Comparison of ENCODE assay signal across 8 cellular contexts in genomic region chr4:75432683-75433082, GRCh38.
A peak's percentile ranks its signal among the peaks of the same experiment; 100 is the strongest.
DNase-seq lines count a peak whose midpoint lies in the region; ATAC-seq and TF ChIP-seq lines count a peak whose summit lies in the region.

No MANE protein-coding gene starts in this region.

- no peak overlapping the region for H3K4me3 ChIP-seq in WI38 (ENCODE audit: low read depth, low read length)

- CTCF ChIA-PET in activated CD4-positive, alpha-beta memory T cell treated with anti-CD3 and anti-CD28 coated beads for 36 hours (lab: Charles Lee), result interaction anchor here (0.6 kb wide), 1 partner anchor 21 kb away, joined by 5 read pairs; no protein-coding TSS in a partner anchor

- DNase-seq in HT1080 (ENCODE audit: low read depth) (peak; percentile 37), myocyte (ENCODE audit: low read depth) (peak; percentile 9)
- no peak for DNase-seq in activated CD4-positive, alpha-beta memory T cell treated with anti-CD3 and anti-CD28 coated beads for 36 hours
- DNase-seq in stimulated activated CD4-positive, alpha-beta T cell treated with anti-CD3 and anti-CD28 coated beads, Interleukin-1b, Interleukin-23, amount 100 ng/mL, for 48 hours, result no peak

- peak; percentile 57 for TF ChIP-seq CTCF in GM12873 (IDR thresholded peaks at IDR 0.05; ENCODE audit: insufficient read depth, low read depth, low read length, missing control alignments)
- TF ChIP-seq CTCF in WI38 (IDR thresholded peaks at IDR 0.05; ENCODE audit: low read depth, low read length), result peak; percentile 47

- H3K4me1 Mint-ChIP-seq in activated CD4-positive, alpha-beta memory T cell treated with anti-CD3 and anti-CD28 coated beads for 36 hours (ENCODE audit: low read depth), result no peaks in the 10 kb centered on the region

- no peak overlapping the region for H3K4me3 Mint-ChIP-seq in activated CD4-positive, alpha-beta memory T cell treated with anti-CD3 and anti-CD28 coated beads for 36 hours

- intact Hi-C loops in activated CD4-positive, alpha-beta memory T cell treated with anti-CD3 and anti-CD28 coated beads for 36 hours (cut with micrococcal nuclease), result no loop called here

- peaks cover 8% of the 10 kb centered on the region for H3K9me3 Mint-ChIP-seq in activated CD4-positive, alpha-beta memory T cell treated with anti-CD3 and anti-CD28 coated beads for 36 hours

- ATAC-seq in GM21619 (IDR thresholded peaks at IDR 0.05; ENCODE audit: unreplicated experiment) (no peak), GM18870 (IDR thresholded peaks at IDR 0.05; ENCODE audit: unreplicated experiment) (no peak)

- H3K27ac Mint-ChIP-seq in activated CD4-positive, alpha-beta memory T cell treated with anti-CD3 and anti-CD28 coated beads for 36 hours, result no peak overlapping the region

- H3K36me3 Mint-ChIP-seq in activated CD4-positive, alpha-beta memory T cell treated with anti-CD3 and anti-CD28 coated beads for 36 hours, result no peaks in the 10 kb centered on the region

- H3K27me3 Mint-ChIP-seq in activated CD4-positive, alpha-beta memory T cell treated with anti-CD3 and anti-CD28 coated beads for 36 hours, result peaks cover 15% of the 10 kb centered on the region

- POLR2A ChIA-PET in activated CD4-positive, alpha-beta memory T cell treated with anti-CD3 and anti-CD28 coated beads for 36 hours (lab: Charles Lee), result no interaction called here

Comparison
In these comparisons a context has a peak if more than half of its experiments do, and no peak if none do; other contexts are left out.
1. DNase-seq: peak in HT1080 (single experiment) and myocyte (single experiment); none in activated CD4-positive, alpha-beta memory T cell treated with anti-CD3 and anti-CD28 coated beads for 36 hours (single experiment) and stimulated activated CD4-positive, alpha-beta T cell treated with anti-CD3 and anti-CD28 coated beads, Interleukin-1b, Interleukin-23, amount 100 ng/mL, for 48 hours (single experiment).